Comparison of ENCODE assay signal across 31 cellular contexts in genomic region chr3:13267348-13267659, GRCh38.
"Had no signal": no experiment of that assay in that cellular context is flagged by ENCODE, and none has a peak within 500 bp of the region (broad histone marks: within the 10 kb centered on the region; RNA-seq: fewer than 3 reads in every experiment).

No MANE protein-coding gene starts in this region.

- ATAC-seq: activated CD8-positive, alpha-beta T cell treated with anti-CD3 and anti-CD28 coated beads for 36 hours; activated naive CD4-positive, alpha-beta T cell treated with anti-CD3 and anti-CD28 coated beads, Interleukin-2, amount 50 U/mL, for 72 hours; activated T-cell treated with anti-CD3 and anti-CD28 coated beads, Interleukin-2, amount 50 U/mL, for 4 hours; activated T-cell treated with anti-CD3 and anti-CD28 coated beads, Interleukin-2, amount 50 U/mL, for 72 hours; activated T-helper 17 cell treated with anti-CD3 and anti-CD28 coated beads, Interleukin-2, amount 50 U/mL, for 72 hours; body of pancreas; WTC11 had no signal

- DNase-seq: activated CD4-positive, alpha-beta memory T cell treated with anti-CD3 and anti-CD28 coated beads for 36 hours; activated CD4-positive, alpha-beta T cell treated with anti-CD3 and anti-CD28 coated beads for 4 hours; activated CD4-positive, alpha-beta T cell treated with anti-CD3 and anti-CD28 coated beads, Interleukin-2, amount 10 ng/mL, durations not matched to agents 24 days and 14 days; activated CD4-positive, alpha-beta T cell treated with anti-CD3 and anti-CD28 coated beads, Interleukin-2, amount 50 U/mL, for 1 hour; activated CD4-positive, alpha-beta T cell treated with anti-CD3 and anti-CD28 coated beads, Interleukin-2, amount 50 U/mL, for 4 hours; activated CD4-positive, CD25-positive, alpha-beta regulatory T cell treated with anti-CD3 and anti-CD28 coated beads, Interleukin-2, amount 50 U/mL, for 72 hours; activated CD8-positive, alpha-beta memory T cell treated with anti-CD3 and anti-CD28 coated beads, Interleukin-2, amount 50 U/mL, for 4 hours; activated CD8-positive, alpha-beta T cell treated with anti-CD3 and anti-CD28 coated beads for 36 hours; activated effector memory CD4-positive, alpha-beta T cell treated with anti-CD3 and anti-CD28 coated beads, Interleukin-2, amount 50 U/mL, for 16 hours; activated gamma-delta T cell treated with Interleukin-2 at 50 U/mL for 16 hours; activated naive CD4-positive, alpha-beta T cell; activated naive CD4-positive, alpha-beta T cell treated with anti-CD3 and anti-CD28 coated beads for 36 hours; activated naive CD4-positive, alpha-beta T cell treated with anti-CD3 and anti-CD28 coated beads, Interleukin-2, amount 50 U/mL, for 16 hours; activated naive CD8-positive, alpha-beta T cell treated with anti-CD3 and anti-CD28 coated beads for 36 hours; activated T-cell treated with anti-CD3 and anti-CD28 coated beads for 4 hours; activated T-cell treated with anti-CD3 and anti-CD28 coated beads, Interleukin-2, amount 50 U/mL, for 1 hour; activated T-cell treated with anti-CD3 and anti-CD28 coated beads, Interleukin-2, amount 50 U/mL, for 4 hours; activated T-cell treated with anti-CD3 and anti-CD28 coated beads, Interleukin-2, amount 50 U/mL, for 72 hours; adrenal gland; amniotic stem cell; body of pancreas; brain microvascular endothelial cell; central memory CD4-positive, alpha-beta T cell; T-helper 1 cell; T-helper 2 cell; T-helper 9 cell had no signal

- H3K4me1 ChIP-seq: adrenal gland, body of pancreas, breast epithelium had no signal

- H3K27me3 ChIP-seq: adrenal gland, body of pancreas, brain microvascular endothelial cell, breast epithelium had no signal

- H3K27ac ChIP-seq: adrenal gland, body of pancreas, brain microvascular endothelial cell, breast epithelium, VCaP had no signal

- H3K9me3 ChIP-seq: adrenal gland, body of pancreas had no signal

- H3K4me3 ChIP-seq: adrenal gland, body of pancreas, breast epithelium had no signal

- H3K36me3 ChIP-seq: adrenal gland, brain microvascular endothelial cell, breast epithelium had no signal
